In genomic region chr16:54063374-54063773, GRCh38 we compare ENCODE assay signal across 22 cellular contexts.
"Had no signal": no experiment of that assay in that cellular context is flagged by ENCODE, and none has a peak within 500 bp of the region (broad histone marks: within the 10 kb centered on the region; RNA-seq: fewer than 3 reads in every experiment).

No MANE protein-coding gene starts in this region.

- ATAC-seq: activated CD4-positive, CD25-positive, alpha-beta regulatory T cell treated with anti-CD3 and anti-CD28 coated beads, Interleukin-2, amount 50 U/mL, for 24 hours; activated CD8-positive, alpha-beta T cell treated with anti-CD3 and anti-CD28 coated beads for 36 hours; activated T-cell treated with anti-CD3 and anti-CD28 coated beads, Interleukin-2, amount 50 U/mL, for 72 hours; K562 had no signal

- H3K36me3 ChIP-seq: Peyer's patch had no signal

- H3K4me3 ChIP-seq: ascending aorta, K562, Peyer's patch had no signal

- H3K27ac ChIP-seq: ascending aorta, Peyer's patch, RWPE1 had no signal

- H3K9me3 ChIP-seq: ascending aorta, Peyer's patch had no signal

- H3K4me1 ChIP-seq: ascending aorta, Peyer's patch had no signal

- DNase-seq: activated CD4-positive, alpha-beta T cell treated with anti-CD3 and anti-CD28 coated beads for 4 hours; activated CD8-positive, alpha-beta memory T cell treated with anti-CD3 and anti-CD28 coated beads, Interleukin-2, amount 50 U/mL, for 4 hours; activated CD8-positive, alpha-beta T cell treated with anti-CD3 and anti-CD28 coated beads for 36 hours; activated T-cell treated with anti-CD3 and anti-CD28 coated beads, Interleukin-2, amount 50 U/mL, for 72 hours; amniotic stem cell; Karpas-422; NCI-H1048; NCI-H1694; NCI-H2029; NCI-H2107; NCI-H2171 treated with DMSO at 0.1 percent for 48 hours; NCI-H226; NCI-H510A; NCI-H526 treated with DMSO at 0.1 percent for 48 hours; NK-92 treated with Interleukin-12 subunit alpha and Interleukin-12 subunit beta, amount 100 ng/mL, for 24 hours; OCI-M1; Peyer's patch; SHP77 treated with DMSO at 0.1 percent for 48 hours had no signal

- H3K27me3 ChIP-seq: ascending aorta, Peyer's patch had no signal
